8 cellular contexts compared by ENCODE assay signal in genomic region chr9:129143031-129143441, GRCh38. TPM values are rescaled to one million over a fixed set of nuclear protein-coding genes. Genes with fewer than 3 reads are reported as not detected.
DNase-seq lines count a peak whose midpoint lies in the region; ATAC-seq and TF ChIP-seq lines count a peak whose summit lies in the region.

No MANE protein-coding gene starts in this region.

- no peaks in the 10 kb centered on the region for H3K9me3 Mint-ChIP-seq in activated T-cell treated with anti-CD3 and anti-CD28 coated beads, Interleukin-2, amount 50 U/mL, for 24 hours

- H3K36me3 Mint-ChIP-seq in activated T-cell treated with anti-CD3 and anti-CD28 coated beads, Interleukin-2, amount 50 U/mL, for 24 hours (ENCODE audit: low read depth), result peaks cover 54% of the 10 kb centered on the region

- DNase-seq in activated T-cell treated with anti-CD3 and anti-CD28 coated beads, Interleukin-2, amount 50 U/mL, for 24 hours, result peak; percentile 83
- peak; percentile 53 for DNase-seq in stimulated activated CD8-positive, alpha-beta memory T cell treated with anti-CD3 and anti-CD28 coated beads, Interleukin-7, amount 100 ng/mL, for 24 hours (ENCODE audit: low read depth)

- no peaks in the 10 kb centered on the region for H3K27me3 ChIP-seq in OCI-LY1 (ENCODE audit: insufficient read depth, low read length)
- no peaks in the 10 kb centered on the region for H3K27me3 ChIP-seq in muscle layer of duodenum (ENCODE audit: low read depth, low read length)

- H3K4me3 Mint-ChIP-seq in activated T-cell treated with anti-CD3 and anti-CD28 coated beads, Interleukin-2, amount 50 U/mL, for 24 hours, result no peak overlapping the region

- H3K9me3 ChIP-seq in HEK293 (ENCODE audit: control insufficient read depth, insufficient read depth, low read depth, low read length) (no peaks in the 10 kb centered on the region), OCI-LY1 (ENCODE audit: low read length) (no peaks in the 10 kb centered on the region), muscle layer of duodenum (ENCODE audit: control insufficient read depth in 1 of 2, low read length in 2 of 2) (no peaks in the 10 kb centered on the region)

- no peak overlapping the region for H3K4me2 ChIP-seq in OCI-LY1 (ENCODE audit: low read length)

- H3F3A ChIP-seq in OCI-LY1 (ENCODE audit: insufficient read depth, low read length), result peaks cover 5% of the 10 kb centered on the region; the same call in 1 of the 2 replicates

- ATAC-seq in esophagus mucosa, result peak; percentile 31
- no peak for ATAC-seq in GM19351 (IDR thresholded peaks at IDR 0.05; ENCODE audit: unreplicated experiment)

- peaks cover 47% of the 10 kb centered on the region for H3K4me1 Mint-ChIP-seq in activated T-cell treated with anti-CD3 and anti-CD28 coated beads, Interleukin-2, amount 50 U/mL, for 24 hours (ENCODE audit: low read depth)

- no peak overlapping the region for H2AFZ ChIP-seq in OCI-LY1 (ENCODE audit: low read length)

- TF ChIP-seq CTCF in C4-2B (conservative IDR thresholded peaks at IDR 0.05), result peak; percentile 91
- TF ChIP-seq CTCF in HEK293 (tag by site-specific recombination; IDR thresholded peaks at IDR 0.05), result peak; percentile 63
- peak; percentile 93 for TF ChIP-seq CTCF in OCI-LY1 (IDR thresholded peaks at IDR 0.05; ENCODE audit: low read length)

- POLR2A ChIA-PET in HEK293 (lab: Yijun Ruan, JAX), result interaction anchor here (0.6 to 1.7 kb wide), 8 partner anchors 10 to 481 kb away, joined by 3 to 8 read pairs (median 4); partner anchors contain the start of genes DOLPP1, IER5L and PTPA

- no peaks in the 10 kb centered on the region for H3K9me2 ChIP-seq in OCI-LY1 (ENCODE audit: low read depth, low read length)

- peak overlapping the region; percentile 57 for H3K27ac Mint-ChIP-seq in activated T-cell treated with anti-CD3 and anti-CD28 coated beads, Interleukin-2, amount 50 U/mL, for 24 hours

- CTCF ChIA-PET in HEK293 (lab: Yijun Ruan, JAX), result interaction anchor here (0.6 to 23.6 kb wide), 38 partner anchors 11 to 648 kb away, joined by 3 to 507 read pairs (median 4); partner anchors contain the start of genes C9orf50, NTMT1, PTPA and SH3GLB2

- no peaks in the 10 kb centered on the region for H3K27me3 Mint-ChIP-seq in activated T-cell treated with anti-CD3 and anti-CD28 coated beads, Interleukin-2, amount 50 U/mL, for 24 hours

- H3K36me3 ChIP-seq in HEK293 (ENCODE audit: control insufficient read depth in 2 of 2, insufficient read depth in 1 of 2, low read length in 2 of 2), result peaks cover 0 to 34% of the 10 kb centered on the region in 2 experiments; a peak in 2 of 3 replicates
- peaks cover 18% of the 10 kb centered on the region for H3K36me3 ChIP-seq in OCI-LY1 (ENCODE audit: insufficient read depth, low read length)
- H3K36me3 ChIP-seq in muscle layer of duodenum (ENCODE audit: control insufficient read depth in 1 of 2, insufficient read depth in 2 of 2, low read length in 2 of 2), result peaks cover 2 to 25% of the 10 kb centered on the region in 2 donors

- H3K4me3 ChIP-seq in HEK293 (ENCODE audit: low read depth, low read length) (no peak overlapping the region), OCI-LY1 (ENCODE audit: low read depth, low read length, poor library complexity, severe bottlenecking) (no peak overlapping the region), muscle layer of duodenum (ENCODE audit: low read depth in 1 of 2, low read length in 2 of 2) (peak overlapping the region; percentile 23 to 50)

- no peak overlapping the region for H3K9ac ChIP-seq in OCI-LY1 (ENCODE audit: low read length)

- no peaks in the 10 kb centered on the region for H4K20me1 ChIP-seq in OCI-LY1 (ENCODE audit: insufficient read depth, low read length)

- H3K79me2 ChIP-seq in OCI-LY1 (ENCODE audit: insufficient read depth, low read length), result no peaks in the 10 kb centered on the region

- H3K4me1 ChIP-seq in HEK293 (ENCODE audit: control insufficient read depth, insufficient read depth, low read length), result peaks cover 13% of the 10 kb centered on the region
- peaks cover 53% of the 10 kb centered on the region for H3K4me1 ChIP-seq in OCI-LY1 (ENCODE audit: insufficient read depth, low read length, severe bottlenecking)
- H3K4me1 ChIP-seq in muscle layer of duodenum (ENCODE audit: control insufficient read depth in 1 of 2, insufficient read depth in 2 of 2, low read length in 2 of 2), result peaks cover 51 to 79% of the 10 kb centered on the region in 2 donors

- H3K27ac ChIP-seq in C4-2B (peak overlapping the region; percentile 24), HEK293 (ENCODE audit: extremely low read depth, low read depth, low read length) (no peak overlapping the region), OCI-LY1 (ENCODE audit: low read depth, low read length, poor library complexity, severe bottlenecking) (peak overlapping the region; percentile 97), muscle layer of duodenum (ENCODE audit: low read length) (peak overlapping the region; percentile 99)

TF ChIP-seq in HEK293, 187 proteins besides CTCF, POLR2A, EP300 and RAD21:
- TF ChIP-seq ZNF776 (tag by site-specific recombination; IDR thresholded peaks at IDR 0.05; ENCODE audit: borderline replicate concordance) (no peak), ZNF560 (tag by site-specific recombination; IDR thresholded peaks at IDR 0.05; ENCODE audit: borderline replicate concordance) (no peak), PATZ1 (tag by site-specific recombination; IDR thresholded peaks at IDR 0.05) (no peak), IKZF3 (tag by site-specific recombination; IDR thresholded peaks at IDR 0.05) (peak; percentile 28; the same call in 1 of the 2 replicates), FEZF1 (tag by site-specific recombination; IDR thresholded peaks at IDR 0.05) (no peak), ZNF10 (tag by site-specific recombination; IDR thresholded peaks at IDR 0.05) (no peak), BCL11B (tag by site-specific recombination; IDR thresholded peaks at IDR 0.05; ENCODE audit: low read depth) (no peak), ZNF654 (tag by site-specific recombination; IDR thresholded peaks at IDR 0.05; ENCODE audit: low read depth) (peak; percentile 32; the same call in 1 of the 2 replicates), SP7 (tag by site-specific recombination; IDR thresholded peaks at IDR 0.05) (0 out of 2 replicates have a peak, but pooled peaks have one; percentile 12), RBAK (tag by site-specific recombination; IDR thresholded peaks at IDR 0.05) (no peak), ZNF266 (tag by site-specific recombination; IDR thresholded peaks at IDR 0.05; ENCODE audit: low read depth) (no peak), OSR2 (tag by site-specific recombination; IDR thresholded peaks at IDR 0.05) (no peak), KLF17 (tag by site-specific recombination; IDR thresholded peaks at IDR 0.05) (no peak), ZNF292 (tag by site-specific recombination; IDR thresholded peaks at IDR 0.05; ENCODE audit: borderline replicate concordance, low read depth) (no peak), ZNF660 (tag by site-specific recombination; IDR thresholded peaks at IDR 0.05) (0 out of 2 replicates have a peak, but pooled peaks have one; percentile 42), PRDM4 (tag by site-specific recombination; IDR thresholded peaks at IDR 0.05) (no peak)

RNA-seq across cellular contexts. Expression of gene PTPA, which starts 31.8 kb away (rescaled TPM):
- 121 TPM for total RNA-seq in esophagus mucosa

RNA-seq across cellular contexts. Expression of gene CRAT, which starts 32.4 kb away (rescaled TPM):
- total RNA-seq in esophagus mucosa, result 33.4 TPM

RNA-seq across cellular contexts. Expression of gene IER5L, which starts 35.0 kb away (rescaled TPM):
- 8.1 TPM for total RNA-seq in esophagus mucosa

Comparison
In these comparisons a context has a peak if more than half of its experiments do, and no peak if none do; other contexts are left out.
1. H3K4me3 ChIP-seq: peak in muscle layer of duodenum (2 of 2); none in HEK293 (single experiment) and OCI-LY1 (single experiment).
2. Peak in every context shown above with its lines, with median percentiles within 50 percentile points of each other: CTCF ChIP-seq.